1 cellular context compared by ENCODE assay signal in the genomic region with DNA sequence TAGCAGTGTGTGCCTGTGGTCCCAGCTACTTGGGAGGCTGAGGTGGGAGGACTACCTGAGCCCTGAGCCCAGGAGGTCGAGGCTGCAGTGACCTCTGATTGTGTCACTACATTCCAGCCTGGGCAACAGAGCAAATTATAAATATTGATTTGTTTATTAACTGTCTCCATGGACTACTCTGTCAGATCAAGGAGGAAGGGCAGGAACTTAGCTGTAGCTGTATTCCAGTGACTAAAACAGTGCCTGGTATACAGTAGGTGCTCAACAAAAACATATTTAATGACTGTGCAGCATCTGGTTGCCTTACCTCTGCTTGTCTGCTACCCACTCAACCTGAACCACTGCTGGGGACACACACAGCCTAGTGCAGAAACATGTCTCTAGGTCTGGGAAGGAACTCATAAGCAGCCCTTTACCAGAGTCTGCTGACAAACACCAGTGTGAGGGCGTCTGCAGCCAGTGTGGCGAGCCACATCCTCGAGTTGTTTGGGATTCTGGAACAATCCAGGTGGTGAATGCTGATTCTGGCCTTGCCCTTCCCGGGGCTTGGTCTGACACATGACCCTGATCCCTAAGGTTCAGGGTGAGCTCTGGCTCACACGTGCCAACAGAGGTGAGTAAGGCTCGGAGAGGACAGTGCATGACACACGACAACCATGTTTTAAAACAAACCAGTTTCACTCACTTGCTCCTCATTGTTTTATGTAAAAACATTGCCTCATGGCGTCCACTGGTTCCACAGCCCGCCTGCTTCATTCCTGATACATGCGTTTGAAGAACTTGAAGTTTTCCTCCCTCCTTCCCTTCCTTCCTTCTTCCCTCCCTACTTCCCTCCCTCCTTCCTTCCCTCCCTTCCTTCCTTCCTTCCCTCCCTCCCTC.
TF ChIP-seq lines count a peak whose summit lies in the region.

No MANE protein-coding gene starts in this region.

TF ChIP-seq in HepG2, 621 proteins besides CTCF, POLR2A, EP300 and RAD21 (continued from another document and continues in another):
- TF ChIP-seq, protein P1, sequence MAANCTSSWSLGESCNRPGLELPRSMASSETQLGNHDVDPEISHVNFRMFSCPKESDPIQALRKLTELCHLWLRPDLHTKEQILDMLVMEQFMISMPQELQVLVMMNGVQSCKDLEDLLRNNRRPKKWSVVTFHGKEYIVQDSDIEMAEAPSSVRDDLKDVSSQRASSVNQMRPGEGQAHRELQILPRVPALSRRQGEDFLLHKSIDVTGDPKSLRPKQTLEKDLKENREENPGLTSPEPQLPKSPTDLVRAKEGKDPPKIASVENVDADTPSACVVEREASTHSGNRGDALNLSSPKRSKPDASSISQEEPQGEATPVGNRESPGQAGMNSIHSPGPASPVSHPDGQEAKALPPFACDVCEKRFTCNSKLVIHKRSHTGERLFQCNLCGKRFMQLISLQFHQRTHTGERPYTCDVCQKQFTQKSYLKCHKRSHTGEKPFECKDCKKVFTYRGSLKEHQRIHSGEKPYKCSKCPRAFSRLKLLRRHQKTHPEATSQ (CRISPR knock-in tag; IDR thresholded peaks at IDR 0.05; ENCODE audit: borderline replicate concordance) = no peak
- TF ChIP-seq LCORL (IDR thresholded peaks at IDR 0.05) = peak; percentile 18; the same call in 1 of the 2 replicates
- TF ChIP-seq LCORL (CRISPR knock-in tag; IDR thresholded peaks at IDR 0.05) = peak; percentile 83
- TF ChIP-seq HDAC2 (CRISPR knock-in tag; IDR thresholded peaks at IDR 0.05) = peak; percentile 3
- TF ChIP-seq, protein P2, sequence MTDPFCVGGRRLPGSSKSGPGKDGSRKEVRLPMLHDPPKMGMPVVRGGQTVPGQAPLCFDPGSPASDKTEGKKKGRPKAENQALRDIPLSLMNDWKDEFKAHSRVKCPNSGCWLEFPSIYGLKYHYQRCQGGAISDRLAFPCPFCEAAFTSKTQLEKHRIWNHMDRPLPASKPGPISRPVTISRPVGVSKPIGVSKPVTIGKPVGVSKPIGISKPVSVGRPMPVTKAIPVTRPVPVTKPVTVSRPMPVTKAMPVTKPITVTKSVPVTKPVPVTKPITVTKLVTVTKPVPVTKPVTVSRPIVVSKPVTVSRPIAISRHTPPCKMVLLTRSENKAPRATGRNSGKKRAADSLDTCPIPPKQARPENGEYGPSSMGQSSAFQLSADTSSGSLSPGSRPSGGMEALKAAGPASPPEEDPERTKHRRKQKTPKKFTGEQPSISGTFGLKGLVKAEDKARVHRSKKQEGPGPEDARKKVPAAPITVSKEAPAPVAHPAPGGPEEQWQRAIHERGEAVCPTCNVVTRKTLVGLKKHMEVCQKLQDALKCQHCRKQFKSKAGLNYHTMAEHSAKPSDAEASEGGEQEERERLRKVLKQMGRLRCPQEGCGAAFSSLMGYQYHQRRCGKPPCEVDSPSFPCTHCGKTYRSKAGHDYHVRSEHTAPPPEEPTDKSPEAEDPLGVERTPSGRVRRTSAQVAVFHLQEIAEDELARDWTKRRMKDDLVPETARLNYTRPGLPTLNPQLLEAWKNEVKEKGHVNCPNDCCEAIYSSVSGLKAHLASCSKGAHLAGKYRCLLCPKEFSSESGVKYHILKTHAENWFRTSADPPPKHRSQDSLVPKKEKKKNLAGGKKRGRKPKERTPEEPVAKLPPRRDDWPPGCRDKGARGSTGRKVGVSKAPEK (CRISPR knock-in tag; IDR thresholded peaks at IDR 0.05; ENCODE audit: borderline replicate concordance) = peak; percentile 89; the same call in 1 of the 2 replicates
- TF ChIP-seq, protein P3, sequence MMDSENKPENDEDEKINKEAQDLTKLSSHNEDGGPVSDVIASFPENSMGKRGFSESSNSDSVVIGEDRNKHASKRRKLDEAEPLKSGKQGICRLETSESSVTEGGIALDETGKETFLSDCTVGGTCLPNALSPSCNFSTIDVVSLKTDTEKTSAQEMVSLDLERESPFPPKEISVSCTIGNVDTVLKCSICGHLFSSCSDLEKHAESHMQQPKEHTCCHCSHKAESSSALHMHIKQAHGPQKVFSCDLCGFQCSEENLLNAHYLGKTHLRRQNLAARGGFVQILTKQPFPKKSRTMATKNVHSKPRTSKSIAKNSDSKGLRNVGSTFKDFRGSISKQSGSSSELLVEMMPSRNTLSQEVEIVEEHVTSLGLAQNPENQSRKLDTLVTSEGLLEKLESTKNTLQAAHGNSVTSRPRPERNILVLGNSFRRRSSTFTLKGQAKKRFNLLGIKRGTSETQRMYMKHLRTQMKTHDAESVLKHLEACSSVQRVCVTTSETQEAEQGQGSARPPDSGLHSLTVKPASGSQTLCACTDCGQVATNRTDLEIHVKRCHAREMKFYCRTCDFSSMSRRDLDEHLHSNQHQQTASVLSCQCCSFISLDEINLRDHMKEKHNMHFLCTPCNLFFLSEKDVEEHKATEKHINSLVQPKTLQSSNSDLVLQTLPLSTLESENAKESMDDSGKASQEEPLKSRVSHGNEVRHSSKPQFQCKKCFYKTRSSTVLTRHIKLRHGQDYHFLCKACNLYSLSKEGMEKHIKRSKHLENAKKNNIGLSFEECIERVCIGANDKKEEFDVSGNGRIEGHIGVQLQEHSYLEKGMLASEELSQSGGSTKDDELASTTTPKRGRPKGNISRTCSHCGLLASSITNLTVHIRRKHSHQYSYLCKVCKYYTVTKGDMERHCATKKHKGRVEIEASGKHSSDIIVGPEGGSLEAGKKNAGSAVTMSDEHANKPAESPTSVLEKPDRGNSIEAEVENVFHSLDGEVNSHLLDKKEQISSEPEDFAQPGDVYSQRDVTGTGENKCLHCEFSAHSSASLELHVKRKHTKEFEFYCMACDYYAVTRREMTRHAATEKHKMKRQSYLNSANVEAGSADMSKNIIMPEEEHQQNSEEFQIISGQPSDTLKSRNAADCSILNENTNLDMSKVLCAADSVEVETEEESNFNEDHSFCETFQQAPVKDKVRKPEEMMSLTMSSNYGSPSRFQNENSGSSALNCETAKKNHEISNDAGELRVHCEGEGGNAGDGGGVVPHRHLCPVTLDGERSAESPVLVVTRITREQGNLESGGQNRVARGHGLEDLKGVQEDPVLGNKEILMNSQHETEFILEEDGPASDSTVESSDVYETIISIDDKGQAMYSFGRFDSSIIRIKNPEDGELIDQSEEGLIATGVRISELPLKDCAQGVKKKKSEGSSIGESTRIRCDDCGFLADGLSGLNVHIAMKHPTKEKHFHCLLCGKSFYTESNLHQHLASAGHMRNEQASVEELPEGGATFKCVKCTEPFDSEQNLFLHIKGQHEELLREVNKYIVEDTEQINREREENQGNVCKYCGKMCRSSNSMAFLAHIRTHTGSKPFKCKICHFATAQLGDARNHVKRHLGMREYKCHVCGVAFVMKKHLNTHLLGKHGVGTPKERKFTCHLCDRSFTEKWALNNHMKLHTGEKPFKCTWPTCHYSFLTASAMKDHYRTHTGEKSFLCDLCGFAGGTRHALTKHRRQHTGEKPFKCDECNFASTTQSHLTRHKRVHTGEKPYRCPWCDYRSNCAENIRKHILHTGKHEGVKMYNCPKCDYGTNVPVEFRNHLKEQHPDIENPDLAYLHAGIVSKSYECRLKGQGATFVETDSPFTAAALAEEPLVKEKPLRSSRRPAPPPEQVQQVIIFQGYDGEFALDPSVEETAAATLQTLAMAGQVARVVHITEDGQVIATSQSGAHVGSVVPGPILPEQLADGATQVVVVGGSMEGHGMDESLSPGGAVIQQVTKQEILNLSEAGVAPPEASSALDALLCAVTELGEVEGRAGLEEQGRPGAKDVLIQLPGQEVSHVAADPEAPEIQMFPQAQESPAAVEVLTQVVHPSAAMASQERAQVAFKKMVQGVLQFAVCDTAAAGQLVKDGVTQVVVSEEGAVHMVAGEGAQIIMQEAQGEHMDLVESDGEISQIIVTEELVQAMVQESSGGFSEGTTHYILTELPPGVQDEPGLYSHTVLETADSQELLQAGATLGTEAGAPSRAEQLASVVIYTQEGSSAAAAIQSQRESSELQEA (CRISPR knock-in tag; IDR thresholded peaks at IDR 0.05; ENCODE audit: not compliant biosample characterization) = peak; percentile 76
- TF ChIP-seq, protein P4, sequence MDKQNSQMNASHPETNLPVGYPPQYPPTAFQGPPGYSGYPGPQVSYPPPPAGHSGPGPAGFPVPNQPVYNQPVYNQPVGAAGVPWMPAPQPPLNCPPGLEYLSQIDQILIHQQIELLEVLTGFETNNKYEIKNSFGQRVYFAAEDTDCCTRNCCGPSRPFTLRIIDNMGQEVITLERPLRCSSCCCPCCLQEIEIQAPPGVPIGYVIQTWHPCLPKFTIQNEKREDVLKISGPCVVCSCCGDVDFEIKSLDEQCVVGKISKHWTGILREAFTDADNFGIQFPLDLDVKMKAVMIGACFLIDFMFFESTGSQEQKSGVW (CRISPR knock-in tag; IDR thresholded peaks at IDR 0.05; ENCODE audit: borderline replicate concordance) = no peak
- no peak for TF ChIP-seq HHEX (CRISPR knock-in tag; IDR thresholded peaks at IDR 0.05)
- TF ChIP-seq, protein P5, sequence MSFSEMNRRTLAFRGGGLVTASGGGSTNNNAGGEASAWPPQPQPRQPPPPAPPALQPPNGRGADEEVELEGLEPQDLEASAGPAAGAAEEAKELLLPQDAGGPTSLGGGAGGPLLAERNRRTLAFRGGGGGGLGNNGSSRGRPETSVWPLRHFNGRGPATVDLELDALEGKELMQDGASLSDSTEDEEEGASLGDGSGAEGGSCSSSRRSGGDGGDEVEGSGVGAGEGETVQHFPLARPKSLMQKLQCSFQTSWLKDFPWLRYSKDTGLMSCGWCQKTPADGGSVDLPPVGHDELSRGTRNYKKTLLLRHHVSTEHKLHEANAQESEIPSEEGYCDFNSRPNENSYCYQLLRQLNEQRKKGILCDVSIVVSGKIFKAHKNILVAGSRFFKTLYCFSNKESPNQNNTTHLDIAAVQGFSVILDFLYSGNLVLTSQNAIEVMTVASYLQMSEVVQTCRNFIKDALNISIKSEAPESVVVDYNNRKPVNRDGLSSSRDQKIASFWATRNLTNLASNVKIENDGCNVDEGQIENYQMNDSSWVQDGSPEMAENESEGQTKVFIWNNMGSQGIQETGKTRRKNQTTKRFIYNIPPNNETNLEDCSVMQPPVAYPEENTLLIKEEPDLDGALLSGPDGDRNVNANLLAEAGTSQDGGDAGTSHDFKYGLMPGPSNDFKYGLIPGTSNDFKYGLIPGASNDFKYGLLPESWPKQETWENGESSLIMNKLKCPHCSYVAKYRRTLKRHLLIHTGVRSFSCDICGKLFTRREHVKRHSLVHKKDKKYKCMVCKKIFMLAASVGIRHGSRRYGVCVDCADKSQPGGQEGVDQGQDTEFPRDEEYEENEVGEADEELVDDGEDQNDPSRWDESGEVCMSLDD (CRISPR knock-in tag; IDR thresholded peaks at IDR 0.05; ENCODE audit: borderline replicate concordance) = no peak
- TF ChIP-seq TCF7 (IDR thresholded peaks at IDR 0.05; ENCODE audit: low read depth) = 0 out of 2 replicates have a peak, but pooled peaks have one; percentile 37
- no peak for TF ChIP-seq ZSCAN31 (CRISPR knock-in tag; IDR thresholded peaks at IDR 0.05; ENCODE audit: low read depth)
- TF ChIP-seq ZNF136 (CRISPR knock-in tag; IDR thresholded peaks at IDR 0.05; ENCODE audit: low read depth) = peak; percentile 85; the same call in 1 of the 2 replicates
- TF ChIP-seq, protein P6, sequence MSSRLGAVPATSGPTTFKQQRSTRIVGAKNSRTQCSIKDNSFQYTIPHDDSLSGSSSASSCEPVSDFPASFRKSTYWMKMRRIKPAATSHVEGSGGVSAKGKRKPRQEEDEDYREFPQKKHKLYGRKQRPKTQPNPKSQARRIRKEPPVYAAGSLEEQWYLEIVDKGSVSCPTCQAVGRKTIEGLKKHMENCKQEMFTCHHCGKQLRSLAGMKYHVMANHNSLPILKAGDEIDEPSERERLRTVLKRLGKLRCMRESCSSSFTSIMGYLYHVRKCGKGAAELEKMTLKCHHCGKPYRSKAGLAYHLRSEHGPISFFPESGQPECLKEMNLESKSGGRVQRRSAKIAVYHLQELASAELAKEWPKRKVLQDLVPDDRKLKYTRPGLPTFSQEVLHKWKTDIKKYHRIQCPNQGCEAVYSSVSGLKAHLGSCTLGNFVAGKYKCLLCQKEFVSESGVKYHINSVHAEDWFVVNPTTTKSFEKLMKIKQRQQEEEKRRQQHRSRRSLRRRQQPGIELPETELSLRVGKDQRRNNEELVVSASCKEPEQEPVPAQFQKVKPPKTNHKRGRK (CRISPR knock-in tag; IDR thresholded peaks at IDR 0.05) = peak; percentile 92
- no peak for TF ChIP-seq ZBTB8A (CRISPR knock-in tag; IDR thresholded peaks at IDR 0.05; ENCODE audit: borderline replicate concordance, low read depth)
- no peak for TF ChIP-seq DR1 (CRISPR knock-in tag; IDR thresholded peaks at IDR 0.05)
- TF ChIP-seq, protein P7, sequence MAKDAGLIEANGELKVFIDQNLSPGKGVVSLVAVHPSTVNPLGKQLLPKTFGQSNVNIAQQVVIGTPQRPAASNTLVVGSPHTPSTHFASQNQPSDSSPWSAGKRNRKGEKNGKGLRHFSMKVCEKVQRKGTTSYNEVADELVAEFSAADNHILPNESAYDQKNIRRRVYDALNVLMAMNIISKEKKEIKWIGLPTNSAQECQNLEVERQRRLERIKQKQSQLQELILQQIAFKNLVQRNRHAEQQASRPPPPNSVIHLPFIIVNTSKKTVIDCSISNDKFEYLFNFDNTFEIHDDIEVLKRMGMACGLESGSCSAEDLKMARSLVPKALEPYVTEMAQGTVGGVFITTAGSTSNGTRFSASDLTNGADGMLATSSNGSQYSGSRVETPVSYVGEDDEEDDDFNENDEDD (CRISPR knock-in tag; IDR thresholded peaks at IDR 0.05; ENCODE audit: borderline replicate concordance) = peak; percentile 93
- TF ChIP-seq TP53 (CRISPR knock-in tag; conservative IDR thresholded peaks at IDR 0.05) = peak; percentile 82; the same call in 1 of the 2 replicates
- no peak for TF ChIP-seq HNRNPL (IDR thresholded peaks at IDR 0.05; ENCODE audit: low read depth, low read length)
- no peak for TF ChIP-seq ZNF615 (CRISPR knock-in tag; IDR thresholded peaks at IDR 0.05; ENCODE audit: borderline replicate concordance)
- TF ChIP-seq BCL6 (CRISPR knock-in tag; IDR thresholded peaks at IDR 0.05) = peak; percentile 57
- TF ChIP-seq SP4 (CRISPR knock-in tag; IDR thresholded peaks at IDR 0.05) = no peak
- TF ChIP-seq SCMH1 (CRISPR knock-in tag; IDR thresholded peaks at IDR 0.05; ENCODE audit: borderline replicate concordance) = no peak
- TF ChIP-seq ELF1 (CRISPR knock-in tag; IDR thresholded peaks at IDR 0.05) = no peak
- no peak for TF ChIP-seq RORA (CRISPR knock-in tag; IDR thresholded peaks at IDR 0.05)
- TF ChIP-seq ZNF101 (CRISPR knock-in tag; IDR thresholded peaks at IDR 0.05; ENCODE audit: borderline replicate concordance, low read depth) = 0 out of 2 replicates have a peak, but pooled peaks have one; percentile 41
